ENCODE assay signal across 1 cellular context in genomic region chr20:31881945-31882344, GRCh38.
TF ChIP-seq lines count a peak whose summit lies in the region.

No MANE protein-coding gene starts in this region.

TF ChIP-seq in K562, 482 proteins besides CTCF, POLR2A, EP300 and RAD21:
- peak; percentile 52; the same call in 1 of the 2 replicates for TF ChIP-seq NR2C1 (IDR thresholded peaks at IDR 0.05)
- peak; percentile 21; the same call in 1 of the 2 replicates for TF ChIP-seq NR2C1 (tag; IDR thresholded peaks at IDR 0.05)
- TF ChIP-seq SMARCB1 (IDR thresholded peaks at IDR 0.05; ENCODE audit: insufficient read length, low read depth): no peak
- no peak for TF ChIP-seq TAF9B (IDR thresholded peaks at IDR 0.05; ENCODE audit: partially characterized antibody)
